20 cellular contexts compared by ENCODE assay signal in the genomic region with DNA sequence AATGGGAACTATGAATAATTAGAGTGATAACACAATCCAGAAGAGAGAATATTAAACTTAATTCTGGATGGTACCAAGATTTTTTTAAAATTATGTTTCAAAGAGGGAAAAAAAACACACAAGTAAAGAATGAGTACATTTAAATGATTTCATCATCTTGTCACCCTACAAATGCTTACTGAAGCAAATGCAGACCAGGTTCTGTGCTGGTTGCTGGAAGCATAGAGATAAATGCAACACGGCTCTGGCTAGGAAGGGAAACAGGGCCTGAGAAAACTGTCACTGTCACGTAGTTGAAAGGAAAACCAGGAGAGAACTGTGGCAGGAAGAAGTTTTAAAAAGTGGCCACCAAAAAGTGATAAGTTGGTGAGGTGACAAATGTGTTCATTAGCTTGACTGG.
"Had no signal": no experiment of that assay in that cellular context is flagged by ENCODE, and none has a peak within 500 bp of the region (broad histone marks: within the 10 kb centered on the region; RNA-seq: fewer than 3 reads in every experiment).

No MANE protein-coding gene starts in this region.

- H3K27ac Mint-ChIP-seq: activated B cell treated with CpG ODN at 0.5 μM for 24 hours; activated CD4-positive, alpha-beta T cell treated with anti-CD3 and anti-CD28 coated beads for 36 hours; activated naive CD8-positive, alpha-beta T cell treated with anti-CD3 and anti-CD28 coated beads for 36 hours; natural killer cell; stimulated activated naive B cell treated with anti-CD40 and anti-IgM and Interleukin-4, amounts not matched to agents 10 μg/mL and 1 μg/mL and 100 μg/mL, for 72 hours had no signal

- H3K36me3 Mint-ChIP-seq: activated naive CD8-positive, alpha-beta T cell treated with anti-CD3 and anti-CD28 coated beads for 36 hours; natural killer cell; stimulated activated naive B cell treated with anti-CD40 and anti-IgM and Interleukin-4, amounts not matched to agents 10 μg/mL and 1 μg/mL and 100 μg/mL, for 72 hours had no signal

- H3K4me1 Mint-ChIP-seq: activated B cell treated with CpG ODN at 0.5 μM for 24 hours; activated CD4-positive, alpha-beta T cell treated with anti-CD3 and anti-CD28 coated beads for 36 hours; activated naive CD8-positive, alpha-beta T cell treated with anti-CD3 and anti-CD28 coated beads for 36 hours; central memory CD8-positive, alpha-beta T cell; natural killer cell; stimulated activated naive B cell treated with anti-CD40 and anti-IgM and Interleukin-4, amounts not matched to agents 10 μg/mL and 1 μg/mL and 100 μg/mL, for 72 hours had no signal

- H3K27me3 ChIP-seq: breast epithelium, colonic mucosa, dorsolateral prefrontal cortex, esophagus muscularis mucosa, transverse colon, uterus had no signal

- H3K27me3 Mint-ChIP-seq: activated B cell treated with CpG ODN at 0.5 μM for 24 hours; activated CD4-positive, alpha-beta T cell treated with anti-CD3 and anti-CD28 coated beads for 36 hours; activated naive CD8-positive, alpha-beta T cell treated with anti-CD3 and anti-CD28 coated beads for 36 hours; stimulated activated naive B cell treated with anti-CD40 and anti-IgM and Interleukin-4, amounts not matched to agents 10 μg/mL and 1 μg/mL and 100 μg/mL, for 72 hours had no signal

- H3K4me1 ChIP-seq: breast epithelium, colonic mucosa, transverse colon, uterus had no signal

- DNase-seq: activated B cell treated with CpG ODN at 0.5 μM for 24 hours; activated CD4-positive, alpha-beta T cell treated with anti-CD3 and anti-CD28 coated beads for 36 hours; activated CD4-positive, alpha-beta T cell treated with anti-CD3 and anti-CD28 coated beads, Interleukin-2, amount 50 U/mL, for 4 hours; activated CD8-positive, alpha-beta memory T cell treated with anti-CD3 and anti-CD28 coated beads, Interleukin-2, amount 50 U/mL, for 48 hours; activated naive CD4-positive, alpha-beta T cell treated with Interleukin-2 at 50 U/mL for 16 hours; activated naive CD8-positive, alpha-beta T cell treated with anti-CD3 and anti-CD28 coated beads for 36 hours; activated T-cell treated with anti-CD3 and anti-CD28 coated beads, Interleukin-2, amount 50 U/mL, for 48 hours; colonic mucosa; left ventricle myocardium inferior; natural killer cell; stimulated activated CD4-positive, alpha-beta T cell treated with anti-CD3 and anti-CD28 coated beads, Interleukin-2, amount 100 ng/mL, for 48 hours; stimulated activated CD8-positive, alpha-beta memory T cell treated with anti-CD3 and anti-CD28 coated beads, Interleukin-4, amount 100 ng/mL, for 48 hours; stimulated activated naive B cell treated with anti-CD40 and anti-IgM and Interleukin-4, amounts not matched to agents 10 μg/mL and 1 μg/mL and 100 μg/mL, for 72 hours; T1000; transverse colon; uterus had no signal

- H3K9me3 ChIP-seq: breast epithelium, colonic mucosa, esophagus muscularis mucosa, transverse colon, uterus had no signal

- H3K27ac ChIP-seq: breast epithelium, colonic mucosa, esophagus muscularis mucosa, transverse colon, uterus had no signal

- H3K4me3 Mint-ChIP-seq: activated B cell treated with CpG ODN at 0.5 μM for 24 hours; activated CD4-positive, alpha-beta T cell treated with anti-CD3 and anti-CD28 coated beads for 36 hours; activated naive CD8-positive, alpha-beta T cell treated with anti-CD3 and anti-CD28 coated beads for 36 hours; central memory CD8-positive, alpha-beta T cell; natural killer cell; stimulated activated naive B cell treated with anti-CD40 and anti-IgM and Interleukin-4, amounts not matched to agents 10 μg/mL and 1 μg/mL and 100 μg/mL, for 72 hours had no signal

- H3K4me3 ChIP-seq: breast epithelium, colonic mucosa, esophagus muscularis mucosa, left ventricle myocardium inferior, transverse colon, uterus had no signal

- H3K9me3 Mint-ChIP-seq: activated B cell treated with CpG ODN at 0.5 μM for 24 hours; activated naive CD8-positive, alpha-beta T cell treated with anti-CD3 and anti-CD28 coated beads for 36 hours; central memory CD8-positive, alpha-beta T cell; natural killer cell; stimulated activated naive B cell treated with anti-CD40 and anti-IgM and Interleukin-4, amounts not matched to agents 10 μg/mL and 1 μg/mL and 100 μg/mL, for 72 hours had no signal

- H3K36me3 ChIP-seq: breast epithelium, colonic mucosa, esophagus muscularis mucosa, left ventricle myocardium inferior, transverse colon, uterus had no signal
